11 cellular contexts compared by ENCODE assay signal in the genomic region with DNA sequence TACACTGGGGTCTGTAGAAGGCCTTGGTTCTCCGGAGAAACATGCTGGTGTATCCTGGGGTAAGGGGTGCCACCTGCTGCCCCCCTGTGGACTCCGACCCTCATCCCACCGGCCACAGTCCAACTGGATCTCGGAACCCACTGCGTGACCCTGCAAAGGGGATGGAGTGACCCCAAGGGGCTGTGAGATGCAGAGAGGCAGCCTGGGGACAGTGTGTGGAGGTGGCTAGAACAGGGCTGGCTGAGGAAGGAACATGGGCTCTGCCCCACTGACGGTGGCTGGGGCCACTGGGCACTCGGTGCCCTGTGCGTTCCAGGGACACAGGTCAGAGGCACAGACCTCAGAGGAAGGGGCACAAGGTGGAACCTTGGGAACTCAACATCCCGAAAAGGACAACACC. TPM values are rescaled to one million over a fixed set of nuclear protein-coding genes. Genes with fewer than 3 reads are reported as not detected.
A peak's percentile ranks its signal among the peaks of the same experiment; 100 is the strongest.
DNase-seq lines count a peak whose midpoint lies in the region; ATAC-seq and TF ChIP-seq lines count a peak whose summit lies in the region.
"Had no signal": no experiment of that assay in that cellular context is flagged by ENCODE, and none has a peak within 500 bp of the region (broad histone marks: within the 10 kb centered on the region; RNA-seq: fewer than 3 reads in every experiment).

No MANE protein-coding gene starts in this region.

- H3K9me3 Mint-ChIP-seq in activated CD4-positive, alpha-beta T cell treated with anti-CD3 and anti-CD28 coated beads, Interleukin-2, amount 10 ng/mL, durations not matched to agents 24 days and 14 days: no peaks in the 10 kb centered on the region
- no peaks in the 10 kb centered on the region for H3K9me3 Mint-ChIP-seq in activated naive CD8-positive, alpha-beta T cell treated with anti-CD3 and anti-CD28 coated beads, Interleukin-2, amount 50 U/mL, for 24 hours
- H3K9me3 Mint-ChIP-seq: stimulated activated memory B cell treated with anti-CD40 and anti-IgM and Interleukin-4, amounts not matched to agents 10 μg/mL and 1 μg/mL and 100 μg/mL, for 72 hours had no signal

- no peak for DNase-seq in activated CD4-positive, alpha-beta T cell treated with anti-CD3 and anti-CD28 coated beads, Interleukin-2, amount 10 ng/mL, durations not matched to agents 24 days and 14 days
- no peak for DNase-seq in activated CD4-positive, alpha-beta T cell treated with anti-CD3 and anti-CD28 coated beads, Interleukin-2, amount 50 U/mL, for 48 hours
- DNase-seq in activated naive CD8-positive, alpha-beta T cell treated with anti-CD3 and anti-CD28 coated beads, Interleukin-2, amount 50 U/mL, for 24 hours: no peak
- no peak for DNase-seq in suprapubic skin (ENCODE audit: low spot score in 2 of 2)
- DNase-seq in kidney tubule cell (ENCODE audit: low spot score): no peak
- DNase-seq: retina, T1000 had no signal

- no peaks in the 10 kb centered on the region for H3K4me1 Mint-ChIP-seq in activated CD4-positive, alpha-beta T cell treated with anti-CD3 and anti-CD28 coated beads, Interleukin-2, amount 10 ng/mL, durations not matched to agents 24 days and 14 days
- H3K4me1 Mint-ChIP-seq in activated naive CD8-positive, alpha-beta T cell treated with anti-CD3 and anti-CD28 coated beads, Interleukin-2, amount 50 U/mL, for 24 hours: peaks cover 17% of the 10 kb centered on the region
- H3K4me1 Mint-ChIP-seq: stimulated activated memory B cell treated with anti-CD40 and anti-IgM and Interleukin-4, amounts not matched to agents 10 μg/mL and 1 μg/mL and 100 μg/mL, for 72 hours had no signal

- 90% methylated on average over 4 of the region's 9 CpGs for WGBS in suprapubic skin

- H3K36me3 Mint-ChIP-seq in activated CD4-positive, alpha-beta T cell treated with anti-CD3 and anti-CD28 coated beads, Interleukin-2, amount 10 ng/mL, durations not matched to agents 24 days and 14 days (ENCODE audit: low read depth): no peaks in the 10 kb centered on the region
- H3K36me3 Mint-ChIP-seq in activated naive CD8-positive, alpha-beta T cell treated with anti-CD3 and anti-CD28 coated beads, Interleukin-2, amount 50 U/mL, for 24 hours (ENCODE audit: low read depth): no peaks in the 10 kb centered on the region
- H3K36me3 Mint-ChIP-seq: stimulated activated memory B cell treated with anti-CD40 and anti-IgM and Interleukin-4, amounts not matched to agents 10 μg/mL and 1 μg/mL and 100 μg/mL, for 72 hours had no signal

- no peak for TF ChIP-seq EP300 in suprapubic skin (IDR thresholded peaks at IDR 0.05)

- H3K27ac ChIP-seq in layer of hippocampus (ENCODE audit: low read depth, low read length) (peak overlapping the region; percentile 39), suprapubic skin (peak overlapping the region; percentile 79)

- peaks cover 71% of the 10 kb centered on the region for H3K4me1 ChIP-seq in suprapubic skin

- no peaks in the 10 kb centered on the region for H3K36me3 ChIP-seq in suprapubic skin

- H3K4me3 Mint-ChIP-seq in activated CD4-positive, alpha-beta T cell treated with anti-CD3 and anti-CD28 coated beads, Interleukin-2, amount 10 ng/mL, durations not matched to agents 24 days and 14 days: peak overlapping the region; percentile 60
- peak overlapping the region; percentile 57 for H3K4me3 Mint-ChIP-seq in activated naive CD8-positive, alpha-beta T cell treated with anti-CD3 and anti-CD28 coated beads, Interleukin-2, amount 50 U/mL, for 24 hours

- TF ChIP-seq CTCF in suprapubic skin (IDR thresholded peaks at IDR 0.05): no peak

- H3K4me3 ChIP-seq in suprapubic skin: peak overlapping the region; percentile 74

- intact Hi-C loops in activated CD4-positive, alpha-beta T cell treated with anti-CD3 and anti-CD28 coated beads, Interleukin-2, amount 10 ng/mL, durations not matched to agents 24 days and 14 days (cut with micrococcal nuclease): no loop called here

- no peaks in the 10 kb centered on the region for H3K9me3 ChIP-seq in suprapubic skin

- H3K27me3 ChIP-seq in layer of hippocampus (ENCODE audit: control insufficient read depth, insufficient read depth, low read length): no peaks in the 10 kb centered on the region
- H3K27me3 ChIP-seq in suprapubic skin: no peaks in the 10 kb centered on the region

- peaks cover 10% of the 10 kb centered on the region for H3K27me3 Mint-ChIP-seq in activated CD4-positive, alpha-beta T cell treated with anti-CD3 and anti-CD28 coated beads, Interleukin-2, amount 10 ng/mL, durations not matched to agents 24 days and 14 days
- H3K27me3 Mint-ChIP-seq in activated naive CD8-positive, alpha-beta T cell treated with anti-CD3 and anti-CD28 coated beads, Interleukin-2, amount 50 U/mL, for 24 hours: no peaks in the 10 kb centered on the region

- no peak for ATAC-seq in activated naive CD8-positive, alpha-beta T cell treated with anti-CD3 and anti-CD28 coated beads, Interleukin-2, amount 50 U/mL, for 24 hours
- no peak for ATAC-seq in HG03378 (IDR thresholded peaks at IDR 0.05; ENCODE audit: unreplicated experiment)
- ATAC-seq in HG03460 (IDR thresholded peaks at IDR 0.05; ENCODE audit: unreplicated experiment): no peak
- ATAC-seq: stimulated activated memory B cell treated with anti-CD40 and anti-IgM and Interleukin-4, amounts not matched to agents 10 μg/mL and 1 μg/mL and 100 μg/mL, for 72 hours had no signal

- H3K27ac Mint-ChIP-seq in activated CD4-positive, alpha-beta T cell treated with anti-CD3 and anti-CD28 coated beads, Interleukin-2, amount 10 ng/mL, durations not matched to agents 24 days and 14 days: no peak overlapping the region
- no peak overlapping the region for H3K27ac Mint-ChIP-seq in activated naive CD8-positive, alpha-beta T cell treated with anti-CD3 and anti-CD28 coated beads, Interleukin-2, amount 50 U/mL, for 24 hours
- H3K27ac Mint-ChIP-seq: stimulated activated memory B cell treated with anti-CD40 and anti-IgM and Interleukin-4, amounts not matched to agents 10 μg/mL and 1 μg/mL and 100 μg/mL, for 72 hours had no signal

- no peak for TF ChIP-seq POLR2A in suprapubic skin (IDR thresholded peaks at IDR 0.05)

RNA-seq across cellular contexts. Expression of a gene that starts 2.3 kb away (rescaled TPM):
- 3.2 and 3.6 TPM in 2 replicates for total RNA-seq in activated CD4-positive, alpha-beta T cell treated with anti-CD3 and anti-CD28 coated beads, Interleukin-2, amount 10 ng/mL, durations not matched to agents 24 days and 14 days
- total RNA-seq in suprapubic skin: 10 to 100 TPM; 12.1 to 14.9 (median 13.7) TPM

RNA-seq across cellular contexts. Expression of a gene that starts 25.9 kb away (rescaled TPM):
- 49.8 and 52.7 TPM in 2 replicates for total RNA-seq in activated CD4-positive, alpha-beta T cell treated with anti-CD3 and anti-CD28 coated beads, Interleukin-2, amount 10 ng/mL, durations not matched to agents 24 days and 14 days
- total RNA-seq in suprapubic skin: 10 to 100 TPM; 37.0 to 66.9 (median 57.8) TPM
